In genomic region chrX:136219893-136220292, GRCh38 we compare ENCODE assay signal across 29 cellular contexts.
"Had no signal": no experiment of that assay in that cellular context is flagged by ENCODE, and none has a peak within 500 bp of the region (broad histone marks: within the 10 kb centered on the region; RNA-seq: fewer than 3 reads in every experiment).

No MANE protein-coding gene starts in this region.

- H3K27me3 ChIP-seq: brain microvascular endothelial cell, gastrocnemius medialis, hepatocyte, neural progenitor cell, spleen, vagina had no signal

- DNase-seq: activated CD4-positive, alpha-beta memory T cell treated with anti-CD3 and anti-CD28 coated beads for 36 hours; activated CD4-positive, alpha-beta T cell treated with anti-CD3 and anti-CD28 coated beads for 48 hours; activated CD8-positive, alpha-beta memory T cell treated with anti-CD3 and anti-CD28 coated beads, Interleukin-2, amount 50 U/mL, for 4 hours; activated gamma-delta T cell; activated naive CD4-positive, alpha-beta T cell treated with anti-CD3 and anti-CD28 coated beads, Interleukin-2, amount 10 ng/mL, durations not matched to agents 7 days and 5 days; activated naive CD8-positive, alpha-beta T cell treated with anti-CD3 and anti-CD28 coated beads, Interleukin-2, amount 10 ng/mL, durations not matched to agents 7 days and 5 days; activated T-cell treated with anti-CD3 and anti-CD28 coated beads, Interleukin-2, amount 50 U/mL, for 24 hours; brain microvascular endothelial cell; caudate nucleus; cortex of kidney; effector CD8-positive, alpha-beta T cell; gastrocnemius medialis; islet precursor cell; left cardiac atrium; natural killer cell; occipital lobe; right cardiac atrium; spleen; stimulated activated CD4-positive, alpha-beta T cell treated with anti-CD3 and anti-CD28 coated beads, Interleukin-2, amount 100 ng/mL, for 48 hours; T-helper 9 cell had no signal

- H3K4me1 Mint-ChIP-seq: natural killer cell, neural progenitor cell had no signal

- H3K27me3 Mint-ChIP-seq: activated CD4-positive, alpha-beta memory T cell treated with anti-CD3 and anti-CD28 coated beads for 36 hours; activated naive CD4-positive, alpha-beta T cell treated with anti-CD3 and anti-CD28 coated beads, Interleukin-2, amount 10 ng/mL, durations not matched to agents 7 days and 5 days; activated naive CD8-positive, alpha-beta T cell treated with anti-CD3 and anti-CD28 coated beads, Interleukin-2, amount 10 ng/mL, durations not matched to agents 7 days and 5 days; stimulated activated naive CD8-positive, alpha-beta T cell treated with anti-CD3 and anti-CD28 coated beads, Interleukin-15, Interleukin-2, amounts not matched to agents 100 ng/mL and 50 ng/mL, for 24 hours; type B pancreatic cell had no signal

- H3K27ac Mint-ChIP-seq: activated CD4-positive, alpha-beta memory T cell treated with anti-CD3 and anti-CD28 coated beads for 36 hours; activated naive CD8-positive, alpha-beta T cell treated with anti-CD3 and anti-CD28 coated beads, Interleukin-2, amount 10 ng/mL, durations not matched to agents 7 days and 5 days; activated T-cell treated with anti-CD3 and anti-CD28 coated beads, Interleukin-2, amount 50 U/mL, for 24 hours; natural killer cell; neural progenitor cell; stimulated activated naive CD8-positive, alpha-beta T cell treated with anti-CD3 and anti-CD28 coated beads, Interleukin-15, Interleukin-2, amounts not matched to agents 100 ng/mL and 50 ng/mL, for 24 hours; T-helper 1 cell treated with Interleukin-12 subunit alpha and Interleukin-12 subunit beta and Interleukin-4 antibody, amounts not matched to agents 30 μg/mL and 1 μg/mL, for 36 hours; type B pancreatic cell had no signal

- H3K4me3 ChIP-seq: ascending aorta, gastrocnemius medialis, hepatocyte, neural progenitor cell, spleen, thoracic aorta, vagina had no signal

- ATAC-seq: gastrocnemius medialis, left cardiac atrium, natural killer cell, right cardiac atrium had no signal

- H3K36me3 ChIP-seq: neural progenitor cell had no signal

- H3K9me3 ChIP-seq: ascending aorta, gastrocnemius medialis, spleen, thoracic aorta, vagina had no signal

- H3K9me3 Mint-ChIP-seq: activated CD4-positive, alpha-beta memory T cell treated with anti-CD3 and anti-CD28 coated beads for 36 hours; activated naive CD4-positive, alpha-beta T cell treated with anti-CD3 and anti-CD28 coated beads, Interleukin-2, amount 10 ng/mL, durations not matched to agents 7 days and 5 days; activated naive CD8-positive, alpha-beta T cell treated with anti-CD3 and anti-CD28 coated beads, Interleukin-2, amount 10 ng/mL, durations not matched to agents 7 days and 5 days; activated T-cell treated with anti-CD3 and anti-CD28 coated beads, Interleukin-2, amount 50 U/mL, for 24 hours; natural killer cell; neural progenitor cell; stimulated activated naive CD8-positive, alpha-beta T cell treated with anti-CD3 and anti-CD28 coated beads, Interleukin-15, Interleukin-2, amounts not matched to agents 100 ng/mL and 50 ng/mL, for 24 hours; T-helper 1 cell treated with Interleukin-12 subunit alpha and Interleukin-12 subunit beta and Interleukin-4 antibody, amounts not matched to agents 30 μg/mL and 1 μg/mL, for 36 hours; type B pancreatic cell had no signal

- H2AFZ ChIP-seq: hepatocyte, neural progenitor cell had no signal

- H3K79me2 ChIP-seq: hepatocyte had no signal

- H3K9ac ChIP-seq: neural progenitor cell had no signal

- H3K4me3 Mint-ChIP-seq: activated CD4-positive, alpha-beta memory T cell treated with anti-CD3 and anti-CD28 coated beads for 36 hours; activated naive CD4-positive, alpha-beta T cell treated with anti-CD3 and anti-CD28 coated beads, Interleukin-2, amount 10 ng/mL, durations not matched to agents 7 days and 5 days; activated naive CD8-positive, alpha-beta T cell treated with anti-CD3 and anti-CD28 coated beads, Interleukin-2, amount 10 ng/mL, durations not matched to agents 7 days and 5 days; activated T-cell treated with anti-CD3 and anti-CD28 coated beads, Interleukin-2, amount 50 U/mL, for 24 hours; natural killer cell; neural progenitor cell; stimulated activated naive CD8-positive, alpha-beta T cell treated with anti-CD3 and anti-CD28 coated beads, Interleukin-15, Interleukin-2, amounts not matched to agents 100 ng/mL and 50 ng/mL, for 24 hours; T-helper 1 cell treated with Interleukin-12 subunit alpha and Interleukin-12 subunit beta and Interleukin-4 antibody, amounts not matched to agents 30 μg/mL and 1 μg/mL, for 36 hours; type B pancreatic cell had no signal

- H3K4me1 ChIP-seq: ascending aorta, gastrocnemius medialis, neural progenitor cell, spleen, vagina had no signal

- H3K36me3 Mint-ChIP-seq: natural killer cell had no signal

- H3K4me2 ChIP-seq: hepatocyte, neural progenitor cell had no signal

- H3K27ac ChIP-seq: brain microvascular endothelial cell, gastrocnemius medialis, hepatocyte, neural progenitor cell, spleen, vagina, VCaP had no signal
